In the genomic region with DNA sequence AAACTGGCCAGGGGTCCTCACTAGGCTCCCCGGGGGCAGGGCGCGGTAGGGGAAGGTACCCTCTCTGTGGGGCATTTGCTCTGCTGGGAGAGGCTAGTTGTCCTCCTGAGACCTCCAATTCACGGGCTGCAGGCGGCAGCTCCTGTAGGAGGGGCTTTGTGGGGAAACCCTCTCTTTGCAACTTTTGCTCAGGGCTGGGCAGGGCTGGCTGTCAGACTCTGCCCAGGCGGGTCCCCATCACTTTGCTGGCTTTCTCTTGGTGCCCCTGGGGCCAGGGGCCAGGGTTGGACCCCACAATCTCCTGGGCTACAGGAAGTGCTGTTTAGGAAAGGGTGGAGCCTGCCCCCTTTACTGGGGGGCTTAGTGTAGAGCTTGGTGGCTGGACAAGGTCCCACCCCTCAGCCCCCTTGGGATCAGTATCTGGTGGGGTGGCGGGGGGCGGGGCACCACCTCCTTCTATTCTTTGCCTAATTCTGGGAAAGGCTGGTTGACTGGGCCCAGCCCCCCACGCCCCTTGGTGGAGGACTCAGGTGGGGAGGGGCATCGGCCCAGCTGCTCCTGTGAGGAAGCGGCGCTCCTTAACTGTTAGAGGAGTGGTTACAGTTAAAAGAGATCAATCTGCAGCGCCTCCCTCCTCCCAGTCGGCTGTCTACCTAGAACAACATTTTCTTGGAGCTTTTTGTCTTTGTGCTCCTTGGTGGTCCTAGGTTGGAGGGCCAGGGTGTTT, we compare ENCODE assay signal across 9 cellular contexts.
DNase-seq lines count a peak whose midpoint lies in the region; ATAC-seq, FAIRE-seq and TF ChIP-seq lines count a peak whose summit lies in the region.
"Had no signal": no experiment of that assay in that cellular context is flagged by ENCODE, and none has a peak within 500 bp of the region (broad histone marks: within the 10 kb centered on the region; RNA-seq: fewer than 3 reads in every experiment).

No MANE protein-coding gene starts in this region.

- no peak for TF ChIP-seq POLR2A in suprapubic skin (IDR thresholded peaks at IDR 0.05)

- peak; percentile 58 for DNase-seq in NCI-H510A treated with DMSO at 0.1 percent for 48 hours (lab: John Stamatoyannopoulos, UW)
- DNase-seq in coronary artery (ENCODE audit: low spot score): no peak
- DNase-seq in lower lobe of right lung: peak; percentile 45
- no peak for DNase-seq in suprapubic skin (ENCODE audit: low spot score in 2 of 2)
- DNase-seq in CD8-positive, alpha-beta memory T cell: no peak
- no peak for DNase-seq in NCI-H2107 treated with DMSO at 0.1 percent for 48 hours (lab: John Stamatoyannopoulos, UW; ENCODE audit: unreplicated experiment)
- DNase-seq in frontal cortex (ENCODE audit: low spot score in 2 of 2): no peak

- CTCF ChIA-PET in CD8-positive, alpha-beta memory T cell (lab: Charles Lee): no interaction called here

- intact Hi-C loops in lower lobe of right lung (cut with DNase I): no loop called here

- POLR2A ChIA-PET in CD8-positive, alpha-beta memory T cell (lab: Charles Lee): no interaction called here

- H3K36me3 ChIP-seq in lower lobe of right lung (no peaks in the 10 kb centered on the region), suprapubic skin (no peaks in the 10 kb centered on the region)
- H3K36me3 ChIP-seq in CD8-positive, alpha-beta memory T cell (ENCODE audit: insufficient read depth, low read length): no peaks in the 10 kb centered on the region

- no peak for TF ChIP-seq EP300 in suprapubic skin (IDR thresholded peaks at IDR 0.05)

- H3K27ac ChIP-seq in coronary artery: no peak overlapping the region
- H3K27ac ChIP-seq in lower lobe of right lung: no peak overlapping the region
- no peak overlapping the region for H3K27ac ChIP-seq in suprapubic skin
- no peak overlapping the region for H3K27ac ChIP-seq in CD8-positive, alpha-beta memory T cell (ENCODE audit: low read depth, low read length)

- H3K27me3 Mint-ChIP-seq in CD8-positive, alpha-beta memory T cell: peaks cover 8 to 11% of the 10 kb centered on the region in 2 donors

- H3K27me3 ChIP-seq in lower lobe of right lung (ENCODE audit: low read depth) (peaks cover 12% of the 10 kb centered on the region), suprapubic skin (peaks cover 9% of the 10 kb centered on the region)
- H3K27me3 ChIP-seq in CD8-positive, alpha-beta memory T cell (ENCODE audit: insufficient read depth, low read length, poor library complexity, severe bottlenecking): no peaks in the 10 kb centered on the region

- H3K4me3 Mint-ChIP-seq in CD8-positive, alpha-beta memory T cell: no peak overlapping the region

- no peaks in the 10 kb centered on the region for H3K4me1 Mint-ChIP-seq in CD8-positive, alpha-beta memory T cell

- no peaks in the 10 kb centered on the region for H3K36me3 Mint-ChIP-seq in CD8-positive, alpha-beta memory T cell

- FAIRE-seq in frontal cortex (lab: Jason Lieb, UNC): no peak
- FAIRE-seq: RCC 7860 had no signal

- no peak overlapping the region for H3K27ac Mint-ChIP-seq in CD8-positive, alpha-beta memory T cell

- 8% methylated on average over 6 of the region's 14 CpGs for WGBS in suprapubic skin

- ATAC-seq in lower lobe of right lung: peak; percentile 23 to 40
- no peak for ATAC-seq in HG03520 (IDR thresholded peaks at IDR 0.05; ENCODE audit: unreplicated experiment)

- no peaks in the 10 kb centered on the region for H3K4me1 ChIP-seq in lower lobe of right lung
- H3K4me1 ChIP-seq in suprapubic skin: no peaks in the 10 kb centered on the region
- no peaks in the 10 kb centered on the region for H3K4me1 ChIP-seq in CD8-positive, alpha-beta memory T cell (ENCODE audit: insufficient read depth, low read length)

- H3K9me3 ChIP-seq in lower lobe of right lung (no peaks in the 10 kb centered on the region), suprapubic skin (no peaks in the 10 kb centered on the region)
- no peaks in the 10 kb centered on the region for H3K9me3 ChIP-seq in CD8-positive, alpha-beta memory T cell (ENCODE audit: low read length)

- TF ChIP-seq CTCF in coronary artery (IDR thresholded peaks at IDR 0.05) (no peak), lower lobe of right lung (IDR thresholded peaks at IDR 0.05) (no peak), suprapubic skin (IDR thresholded peaks at IDR 0.05) (no peak)

- H3K4me3 ChIP-seq in coronary artery: peak overlapping the region; percentile 53
- peak overlapping the region; percentile 47 for H3K4me3 ChIP-seq in lower lobe of right lung
- H3K4me3 ChIP-seq in suprapubic skin: peak overlapping the region; percentile 26
- no peak overlapping the region for H3K4me3 ChIP-seq in CD8-positive, alpha-beta memory T cell (ENCODE audit: low read length)

- peaks cover 3 to 11% (median 4%) of the 10 kb centered on the region in 5 donors for H3K9me3 Mint-ChIP-seq in CD8-positive, alpha-beta memory T cell

Comparison
In these comparisons a context has a peak if more than half of its experiments do, and no peak if none do; other contexts are left out.
1. DNase-seq: peak in NCI-H510A treated with DMSO at 0.1 percent for 48 hours (single experiment) and lower lobe of right lung (single experiment); none in coronary artery (single experiment), suprapubic skin (0 of 2), CD8-positive, alpha-beta memory T cell (0 of 5), NCI-H2107 treated with DMSO at 0.1 percent for 48 hours (single experiment) and frontal cortex (0 of 2).